10 cellular contexts compared by ENCODE assay signal in genomic region chr9:445033-445432, GRCh38. TPM values are rescaled to one million over a fixed set of nuclear protein-coding genes. Genes with fewer than 3 reads are reported as not detected.
DNase-seq lines count a peak whose midpoint lies in the region; ATAC-seq lines count a peak whose summit lies in the region.
"Had no signal": no experiment of that assay in that cellular context is flagged by ENCODE, and none has a peak within 500 bp of the region (broad histone marks: within the 10 kb centered on the region; RNA-seq: fewer than 3 reads in every experiment).

No MANE protein-coding gene starts in this region.

- POLR2A ChIA-PET in activated CD4-positive, alpha-beta memory T cell treated with anti-CD3 and anti-CD28 coated beads for 36 hours (lab: Charles Lee): no interaction called here

- peak overlapping the region; percentile 22 for H4K91ac ChIP-seq in trophoblast cell (ENCODE audit: low read depth, low read length)

- H2AK5ac ChIP-seq in trophoblast cell (ENCODE audit: low read length): no peak overlapping the region

- H4K12ac ChIP-seq in trophoblast cell (ENCODE audit: low read depth, low read length): no peak overlapping the region

- intact Hi-C loops in activated CD4-positive, alpha-beta T cell treated with anti-CD3 and anti-CD28 coated beads, Interleukin-2, amount 10 ng/mL, durations not matched to agents 24 days and 14 days (cut with micrococcal nuclease): no loop called here
- intact Hi-C loops in activated CD4-positive, alpha-beta memory T cell treated with anti-CD3 and anti-CD28 coated beads for 36 hours (cut with micrococcal nuclease): loop anchor here (10.0 kb wide), 1 partner anchor 170 kb away; no protein-coding TSS in a partner anchor

- no peak overlapping the region for H4K8ac ChIP-seq in trophoblast cell (ENCODE audit: low read depth, low read length)

- H3K79me1 ChIP-seq in trophoblast cell (ENCODE audit: low read length): no peaks in the 10 kb centered on the region

- no peak overlapping the region for H3K23ac ChIP-seq in trophoblast cell (ENCODE audit: low read length)

- WGBS in trophoblast cell (ENCODE audit: extremely low coverage, insufficient coverage, insufficient read length): no CpG with 5 or more reads among the region's 3 CpGs

- peak overlapping the region; percentile 25 for H2AFZ ChIP-seq in trophoblast cell (ENCODE audit: insufficient read depth, low read length, poor library complexity)

- H3K36me3 ChIP-seq in trophoblast cell (ENCODE audit: control insufficient read depth in 1 of 2, insufficient read depth in 2 of 2, low read length in 2 of 2): no peaks in the 10 kb centered on the region

- peaks cover 31% of the 10 kb centered on the region for H3K4me1 Mint-ChIP-seq in activated CD4-positive, alpha-beta T cell treated with anti-CD3 and anti-CD28 coated beads, Interleukin-2, amount 10 ng/mL, durations not matched to agents 24 days and 14 days
- peaks cover 27% of the 10 kb centered on the region for H3K4me1 Mint-ChIP-seq in activated CD4-positive, alpha-beta memory T cell treated with anti-CD3 and anti-CD28 coated beads for 36 hours (ENCODE audit: low read depth)

- no peak overlapping the region for H3K27ac ChIP-seq in trophoblast cell (ENCODE audit: low read depth, low read length)

- DNase-seq in activated CD4-positive, alpha-beta T cell treated with anti-CD3 and anti-CD28 coated beads, Interleukin-2, amount 10 ng/mL, durations not matched to agents 24 days and 14 days: no peak
- no peak for DNase-seq in activated CD4-positive, alpha-beta T cell treated with anti-CD3 and anti-CD28 coated beads for 48 hours
- no peak for DNase-seq in activated CD4-positive, alpha-beta memory T cell treated with anti-CD3 and anti-CD28 coated beads for 36 hours
- DNase-seq in fibroblast of the conjunctiva (ENCODE audit: low read depth): peak; percentile 28
- DNase-seq in trophoblast cell: no peak
- DNase-seq in NCI-H345 (lab: John Stamatoyannopoulos, UW): no peak
- DNase-seq in iPS-NIHi11 (ENCODE audit: low spot score): no peak
- DNase-seq: NCI-H1930, T1000 had no signal

- no peaks in the 10 kb centered on the region for H3K9me3 Mint-ChIP-seq in activated CD4-positive, alpha-beta T cell treated with anti-CD3 and anti-CD28 coated beads, Interleukin-2, amount 10 ng/mL, durations not matched to agents 24 days and 14 days
- H3K9me3 Mint-ChIP-seq in activated CD4-positive, alpha-beta memory T cell treated with anti-CD3 and anti-CD28 coated beads for 36 hours: no peaks in the 10 kb centered on the region

- no peaks in the 10 kb centered on the region for H3K27me3 ChIP-seq in trophoblast cell (ENCODE audit: insufficient read depth, low read length)

- no peak overlapping the region for H3K4me3 ChIP-seq in trophoblast cell (ENCODE audit: low read depth, low read length)

- no peaks in the 10 kb centered on the region for H3K79me2 ChIP-seq in trophoblast cell (ENCODE audit: control insufficient read depth, insufficient read depth, low read length, poor library complexity)

- H3K4ac ChIP-seq in trophoblast cell (ENCODE audit: low read depth, low read length): no peak overlapping the region

- H3K36me3 Mint-ChIP-seq in activated CD4-positive, alpha-beta T cell treated with anti-CD3 and anti-CD28 coated beads, Interleukin-2, amount 10 ng/mL, durations not matched to agents 24 days and 14 days (ENCODE audit: low read depth): peaks cover 76% of the 10 kb centered on the region
- peaks cover 53% of the 10 kb centered on the region for H3K36me3 Mint-ChIP-seq in activated CD4-positive, alpha-beta memory T cell treated with anti-CD3 and anti-CD28 coated beads for 36 hours

- H3K27me3 Mint-ChIP-seq in activated CD4-positive, alpha-beta T cell treated with anti-CD3 and anti-CD28 coated beads, Interleukin-2, amount 10 ng/mL, durations not matched to agents 24 days and 14 days: no peaks in the 10 kb centered on the region
- H3K27me3 Mint-ChIP-seq in activated CD4-positive, alpha-beta memory T cell treated with anti-CD3 and anti-CD28 coated beads for 36 hours: no peaks in the 10 kb centered on the region

- no peak overlapping the region for H3K4me2 ChIP-seq in trophoblast cell (ENCODE audit: low read length)

- H3K14ac ChIP-seq in trophoblast cell (ENCODE audit: low read length): no peak overlapping the region

- peaks cover 0 to 6% of the 10 kb centered on the region in 2 experiments for H3K4me1 ChIP-seq in trophoblast cell (ENCODE audit: control insufficient read depth in 1 of 2, insufficient read depth in 2 of 2, low read length in 2 of 2)

- ATAC-seq in HG03565 (IDR thresholded peaks at IDR 0.05; ENCODE audit: unreplicated experiment): no peak

- no peak overlapping the region for H3K4me3 Mint-ChIP-seq in activated CD4-positive, alpha-beta T cell treated with anti-CD3 and anti-CD28 coated beads, Interleukin-2, amount 10 ng/mL, durations not matched to agents 24 days and 14 days
- no peak overlapping the region for H3K4me3 Mint-ChIP-seq in activated CD4-positive, alpha-beta memory T cell treated with anti-CD3 and anti-CD28 coated beads for 36 hours

- CTCF ChIA-PET in activated CD4-positive, alpha-beta memory T cell treated with anti-CD3 and anti-CD28 coated beads for 36 hours (lab: Charles Lee): no interaction called here

- no peak overlapping the region for H2BK12ac ChIP-seq in trophoblast cell (ENCODE audit: low read length)

- peak overlapping the region; percentile 26 for H3K27ac Mint-ChIP-seq in activated CD4-positive, alpha-beta T cell treated with anti-CD3 and anti-CD28 coated beads, Interleukin-2, amount 10 ng/mL, durations not matched to agents 24 days and 14 days
- peak overlapping the region; percentile 20 for H3K27ac Mint-ChIP-seq in activated CD4-positive, alpha-beta memory T cell treated with anti-CD3 and anti-CD28 coated beads for 36 hours

- no peak overlapping the region for H2BK5ac ChIP-seq in trophoblast cell (ENCODE audit: low read depth, low read length, poor library complexity)

- H3K9me3 ChIP-seq in trophoblast cell (ENCODE audit: insufficient read depth, low read depth, low read length): no peaks in the 10 kb centered on the region

- H3K18ac ChIP-seq in trophoblast cell (ENCODE audit: low read length): no peak overlapping the region

- no peak overlapping the region for H2BK120ac ChIP-seq in trophoblast cell (ENCODE audit: insufficient read depth, low read length, poor library complexity)

- no peak overlapping the region for H3K9ac ChIP-seq in trophoblast cell (ENCODE audit: low read length)

RNA-seq across cellular contexts. Expression of gene KANK1, which starts 59.5 kb away (rescaled TPM):
- 2.5 and 2.8 TPM in 2 replicates for total RNA-seq in activated CD4-positive, alpha-beta T cell treated with anti-CD3 and anti-CD28 coated beads, Interleukin-2, amount 10 ng/mL, durations not matched to agents 24 days and 14 days
- total RNA-seq in activated CD4-positive, alpha-beta memory T cell treated with anti-CD3 and anti-CD28 coated beads for 36 hours: 1 to 10 TPM; 8.3 TPM
- 108 and 109 TPM in 2 replicates for polyA plus RNA-seq in trophoblast cell (2013)
